In genomic region chr1:23801876-23802275, GRCh38 we compare ENCODE assay signal across 11 cellular contexts. TPM values are rescaled to one million over a fixed set of nuclear protein-coding genes. Genes with fewer than 3 reads are reported as not detected.
DNase-seq lines count a peak whose midpoint lies in the region; ATAC-seq and TF ChIP-seq lines count a peak whose summit lies in the region.
"Had no signal": no experiment of that assay in that cellular context is flagged by ENCODE, and none has a peak within 500 bp of the region (broad histone marks: within the 10 kb centered on the region; RNA-seq: fewer than 3 reads in every experiment).

No MANE protein-coding gene starts in this region.

- H3K9me3 ChIP-seq in uterus = no peaks in the 10 kb centered on the region
- H3K9me3 ChIP-seq: tibial nerve had no signal

- peaks cover 14% of the 10 kb centered on the region for H3K4me1 Mint-ChIP-seq in T-helper 1 cell treated with Interleukin-12 subunit alpha and Interleukin-12 subunit beta and Interleukin-4 antibody, amounts not matched to agents 30 μg/mL and 1 μg/mL, for 36 hours (ENCODE audit: low read depth)
- peaks cover 14 to 24% (median 16%) of the 10 kb centered on the region in 3 donors for H3K4me1 Mint-ChIP-seq in T-cell
- peaks cover 33% of the 10 kb centered on the region for H3K4me1 Mint-ChIP-seq in stimulated activated memory B cell treated with anti-CD40 and anti-IgM and Interleukin-4, amounts not matched to agents 10 μg/mL and 1 μg/mL and 100 μg/mL, for 72 hours

- H3K36me3 Mint-ChIP-seq in T-helper 1 cell treated with Interleukin-12 subunit alpha and Interleukin-12 subunit beta and Interleukin-4 antibody, amounts not matched to agents 30 μg/mL and 1 μg/mL, for 36 hours (ENCODE audit: low read depth) = peaks cover 15% of the 10 kb centered on the region
- no peaks in the 10 kb centered on the region for H3K36me3 Mint-ChIP-seq in T-cell
- H3K36me3 Mint-ChIP-seq in stimulated activated memory B cell treated with anti-CD40 and anti-IgM and Interleukin-4, amounts not matched to agents 10 μg/mL and 1 μg/mL and 100 μg/mL, for 72 hours = peaks cover 24% of the 10 kb centered on the region

- no peaks in the 10 kb centered on the region for H3K9me3 Mint-ChIP-seq in T-helper 1 cell treated with Interleukin-12 subunit alpha and Interleukin-12 subunit beta and Interleukin-4 antibody, amounts not matched to agents 30 μg/mL and 1 μg/mL, for 36 hours
- H3K9me3 Mint-ChIP-seq in T-cell = no peaks in the 10 kb centered on the region
- H3K9me3 Mint-ChIP-seq in stimulated activated memory B cell treated with anti-CD40 and anti-IgM and Interleukin-4, amounts not matched to agents 10 μg/mL and 1 μg/mL and 100 μg/mL, for 72 hours = no peaks in the 10 kb centered on the region
- H3K9me3 Mint-ChIP-seq: activated naive CD4-positive, alpha-beta T cell treated with anti-CD3 and anti-CD28 coated beads, Interleukin-2, amount 50 U/mL, for 72 hours had no signal

- H3K27ac Mint-ChIP-seq in T-helper 1 cell treated with Interleukin-12 subunit alpha and Interleukin-12 subunit beta and Interleukin-4 antibody, amounts not matched to agents 30 μg/mL and 1 μg/mL, for 36 hours = peak overlapping the region; percentile 68
- H3K27ac Mint-ChIP-seq in T-cell = peak overlapping the region; percentile 61 to 69
- H3K27ac Mint-ChIP-seq in stimulated activated memory B cell treated with anti-CD40 and anti-IgM and Interleukin-4, amounts not matched to agents 10 μg/mL and 1 μg/mL and 100 μg/mL, for 72 hours = peak overlapping the region; percentile 76

- peaks cover 0 to 9% of the 10 kb centered on the region in 2 donors for H3K4me1 ChIP-seq in uterus

- no peak for TF ChIP-seq CTCF in uterus (IDR thresholded peaks at IDR 0.05)

- peak overlapping the region; percentile 13 for H3K4me3 Mint-ChIP-seq in T-helper 1 cell treated with Interleukin-12 subunit alpha and Interleukin-12 subunit beta and Interleukin-4 antibody, amounts not matched to agents 30 μg/mL and 1 μg/mL, for 36 hours
- peak overlapping the region; percentile 50 to 87 (median 82) for H3K4me3 Mint-ChIP-seq in T-cell
- H3K4me3 Mint-ChIP-seq in stimulated activated memory B cell treated with anti-CD40 and anti-IgM and Interleukin-4, amounts not matched to agents 10 μg/mL and 1 μg/mL and 100 μg/mL, for 72 hours = peak overlapping the region; percentile 43

- no peak for DNase-seq in T-helper 1 cell
- no peak for DNase-seq in T-cell
- DNase-seq in left lobe of liver (ENCODE audit: low spot score) = peak; percentile 80
- no peak for DNase-seq in uterus
- no peak for DNase-seq in activated CD8-positive, alpha-beta memory T cell treated with anti-CD3 and anti-CD28 coated beads, Interleukin-2, amount 50 U/mL, for 48 hours
- no peak for DNase-seq in RPMI8226
- DNase-seq: NCI-H1436 treated with DMSO at 0.1 percent for 48 hours had no signal

- CTCF ChIA-PET in T-cell (lab: Charles Lee) = interaction anchor here in 1 of 2 donors (0.6 to 2.1 kb wide), 4 partner anchors 9 to 30 kb away, joined by 3 to 10 read pairs (median 4); no protein-coding TSS in a partner anchor

- ATAC-seq in T-cell (replicated peaks in 1 of 4) (no peak), left lobe of liver (peak; percentile 14)
- no peak for ATAC-seq in stimulated activated memory B cell treated with anti-CD40 and anti-IgM and Interleukin-4, amounts not matched to agents 10 μg/mL and 1 μg/mL and 100 μg/mL, for 72 hours
- ATAC-seq: activated naive CD4-positive, alpha-beta T cell treated with anti-CD3 and anti-CD28 coated beads, Interleukin-2, amount 50 U/mL, for 72 hours had no signal

- H3K27ac ChIP-seq in uterus = peak overlapping the region in 1 of 2 donors; percentile 88

- no peaks in the 10 kb centered on the region for H3K36me3 ChIP-seq in uterus

- intact Hi-C loops in uterus (cut with DNase I; ENCODE audit: low total_unique reads) = no loop called here

- TF ChIP-seq POLR2A in uterus (IDR thresholded peaks at IDR 0.05) = no peak

- no peak overlapping the region for H3K4me3 ChIP-seq in uterus

- H3K27me3 Mint-ChIP-seq in T-helper 1 cell treated with Interleukin-12 subunit alpha and Interleukin-12 subunit beta and Interleukin-4 antibody, amounts not matched to agents 30 μg/mL and 1 μg/mL, for 36 hours (ENCODE audit: low read depth) = no peaks in the 10 kb centered on the region
- no peaks in the 10 kb centered on the region for H3K27me3 Mint-ChIP-seq in T-cell
- no peaks in the 10 kb centered on the region for H3K27me3 Mint-ChIP-seq in stimulated activated memory B cell treated with anti-CD40 and anti-IgM and Interleukin-4, amounts not matched to agents 10 μg/mL and 1 μg/mL and 100 μg/mL, for 72 hours

- H3K27me3 ChIP-seq in uterus = no peaks in the 10 kb centered on the region
- H3K27me3 ChIP-seq: tibial nerve had no signal

- POLR2A ChIA-PET in T-cell (lab: Charles Lee) = interaction anchor here in 1 of 2 donors (0.6 kb wide), 1 partner anchor 24 kb away, joined by 9 read pairs; the partner anchor contains the start of gene HMGCL

RNA-seq across cellular contexts. Expression of gene GALE, which starts 1.3 kb away (rescaled TPM):
- total RNA-seq in T-cell = 10 to 100 TPM in 3 of 5 donors, 1 to 10 TPM in 2; 7.5 to 16.5 (median 12.6) TPM
- total RNA-seq in left lobe of liver = 43.1 TPM
- total RNA-seq in uterus = 10 to 100 TPM; 14.1 to 16.7 (median 15.0) TPM

RNA-seq across cellular contexts. Expression of gene LYPLA2, which starts 10.9 kb away (rescaled TPM):
- total RNA-seq in T-cell (10 to 100 TPM; 47.8 to 70.9 (median 67.6) TPM), left lobe of liver (32.5 TPM), uterus (10 to 100 TPM in 3 of 4 donors, 1 to 10 TPM in 1; 4.6 to 33.5 (median 20.3) TPM)

RNA-seq across cellular contexts. Expression of gene HMGCL, which starts 23.4 kb away (rescaled TPM):
- 10 to 100 TPM; 14.5 to 39.0 (median 32.9) TPM for total RNA-seq in T-cell
- total RNA-seq in left lobe of liver = 170 TPM
- 10 to 100 TPM; 31.0 to 46.6 (median 32.6) TPM for total RNA-seq in uterus

RNA-seq across cellular contexts. Expression of gene PITHD1, which starts 23.7 kb away (rescaled TPM):
- total RNA-seq in T-cell (10 to 100 TPM; 60.7 to 87.1 (median 70.8) TPM), left lobe of liver (32.9 TPM), uterus (10 to 100 TPM; 27.4 to 59.0 (median 49.9) TPM)

RNA-seq across cellular contexts. Expression of gene ELOA, which starts 58.6 kb away (rescaled TPM):
- 10 to 100 TPM; 26.0 to 32.8 (median 27.6) TPM for total RNA-seq in T-cell
- 35.2 TPM for total RNA-seq in left lobe of liver
- 10 to 100 TPM in 3 of 4 donors, 1 to 10 TPM in 1; 9.7 to 35.7 (median 22.6) TPM for total RNA-seq in uterus

Comparison
In these comparisons a context has a peak if more than half of its experiments do, and no peak if none do; other contexts are left out.
1. H3K4me3 Mint-ChIP-seq: peak in every context shown above with its lines; median percentile 82 in T-cell; 43 in stimulated activated memory B cell treated with anti-CD40 and anti-IgM and Interleukin-4, amounts not matched to agents 10 μg/mL and 1 μg/mL and 100 μg/mL, for 72 hours; 13 in T-helper 1 cell treated with Interleukin-12 subunit alpha and Interleukin-12 subunit beta and Interleukin-4 antibody, amounts not matched to agents 30 μg/mL and 1 μg/mL, for 36 hours.